Comparison of ENCODE assay signal across 8 cellular contexts in genomic region chr6:53979468-53980067, GRCh38.
DNase-seq lines count a peak whose midpoint lies in the region; ATAC-seq and TF ChIP-seq lines count a peak whose summit lies in the region.

No MANE protein-coding gene starts in this region.

- H3K4me3 ChIP-seq in astrocyte of the spinal cord (ENCODE audit: low read depth, low read length) (no peak overlapping the region), liver (ENCODE audit: low read depth in 1 of 3, low read length in 3 of 3) (no peak overlapping the region)

- H3K36me3 ChIP-seq in liver (ENCODE audit: control insufficient read depth in 4 of 4, insufficient read depth in 3 of 4, low read depth in 1 of 4, low read length in 3 of 4) = no peaks in the 10 kb centered on the region

- CTCF ChIA-PET in CD4-positive, alpha-beta T cell (lab: Charles Lee) = no interaction called here

- TF ChIP-seq RAD21 in liver (IDR thresholded peaks at IDR 0.05) = peak; percentile 93

- no peak for ATAC-seq in CD4-positive, alpha-beta T cell (ENCODE audit: poor library complexity)
- peak; percentile 61 for ATAC-seq in GM18511 (IDR thresholded peaks at IDR 0.05; ENCODE audit: unreplicated experiment)
- no peak for ATAC-seq in HG02973 (IDR thresholded peaks at IDR 0.05; ENCODE audit: unreplicated experiment)
- ATAC-seq in GM21786 (IDR thresholded peaks at IDR 0.05; ENCODE audit: unreplicated experiment) = no peak

- in situ Hi-C loops in astrocyte of the spinal cord (cut with HindIII; ENCODE audit: low sequenced_read_pairs) = no loop called here

- H3K9me3 ChIP-seq in CD4-positive, alpha-beta T cell (ENCODE audit: control insufficient read depth, low read length) = no peaks in the 10 kb centered on the region
- H3K9me3 ChIP-seq in liver (ENCODE audit: control insufficient read depth in 4 of 4, low read length in 3 of 4) = no peaks in the 10 kb centered on the region

- no peaks in the 10 kb centered on the region for H3K4me1 ChIP-seq in liver (ENCODE audit: control insufficient read depth in 4 of 4, insufficient read depth in 4 of 4, low read length in 3 of 4)

- no peak overlapping the region for H3K9ac ChIP-seq in liver (ENCODE audit: low read depth in 1 of 2, low read length in 2 of 2)

- H3K4me3 Mint-ChIP-seq in CD4-positive, alpha-beta T cell = no peak overlapping the region
- H3K4me3 Mint-ChIP-seq in activated T-helper 2 cell treated with anti-CD3 and anti-CD28 coated beads, Interferon-gamma antibody, Interleukin-2, Interleukin-4, amounts not matched to agents 10 μg/mL and 5 μg/mL and 100 μg/mL, durations not matched to agents 14 hours and 24 hours and 36 hours (ENCODE audit: low read depth) = no peak overlapping the region

- no peaks in the 10 kb centered on the region for H3K36me3 Mint-ChIP-seq in CD4-positive, alpha-beta T cell (ENCODE audit: low read depth)
- H3K36me3 Mint-ChIP-seq in activated T-helper 2 cell treated with anti-CD3 and anti-CD28 coated beads, Interferon-gamma antibody, Interleukin-2, Interleukin-4, amounts not matched to agents 10 μg/mL and 5 μg/mL and 100 μg/mL, durations not matched to agents 14 hours and 24 hours and 36 hours (ENCODE audit: low read depth) = no peaks in the 10 kb centered on the region

- H3K9me3 Mint-ChIP-seq in CD4-positive, alpha-beta T cell = no peaks in the 10 kb centered on the region
- no peaks in the 10 kb centered on the region for H3K9me3 Mint-ChIP-seq in activated T-helper 2 cell treated with anti-CD3 and anti-CD28 coated beads, Interferon-gamma antibody, Interleukin-2, Interleukin-4, amounts not matched to agents 10 μg/mL and 5 μg/mL and 100 μg/mL, durations not matched to agents 14 hours and 24 hours and 36 hours

- H3K27ac Mint-ChIP-seq in CD4-positive, alpha-beta T cell = no peak overlapping the region
- no peak overlapping the region for H3K27ac Mint-ChIP-seq in activated T-helper 2 cell treated with anti-CD3 and anti-CD28 coated beads, Interferon-gamma antibody, Interleukin-2, Interleukin-4, amounts not matched to agents 10 μg/mL and 5 μg/mL and 100 μg/mL, durations not matched to agents 14 hours and 24 hours and 36 hours

- H3K27ac ChIP-seq in CD4-positive, alpha-beta T cell (ENCODE audit: low read depth, low read length) = no peak overlapping the region
- no peak overlapping the region for H3K27ac ChIP-seq in liver (ENCODE audit: low read depth in 1 of 2, low read length in 2 of 2)

- POLR2A ChIA-PET in CD4-positive, alpha-beta T cell (lab: Charles Lee) = no interaction called here

- H3K27me3 Mint-ChIP-seq in CD4-positive, alpha-beta T cell = peaks cover 7% of the 10 kb centered on the region
- H3K27me3 Mint-ChIP-seq in activated T-helper 2 cell treated with anti-CD3 and anti-CD28 coated beads, Interferon-gamma antibody, Interleukin-2, Interleukin-4, amounts not matched to agents 10 μg/mL and 5 μg/mL and 100 μg/mL, durations not matched to agents 14 hours and 24 hours and 36 hours (ENCODE audit: low read depth) = no peaks in the 10 kb centered on the region

- no peak for DNase-seq in CD4-positive, alpha-beta T cell
- peak; percentile 9 for DNase-seq in NCI-H2107 treated with DMSO at 0.1 percent for 48 hours (lab: John Stamatoyannopoulos, UW; ENCODE audit: unreplicated experiment)
- peak; percentile 62 for DNase-seq in astrocyte of the spinal cord (ENCODE audit: low read depth, low spot score)
- no peak for DNase-seq in activated T-helper 2 cell treated with anti-CD3 and anti-CD28 coated beads, Interferon-gamma antibody, Interleukin-2, Interleukin-4, amounts not matched to agents 10 μg/mL and 5 μg/mL and 100 μg/mL, durations not matched to agents 14 hours and 24 hours and 36 hours (ENCODE audit: low spot score)

- intact Hi-C loops in CD4-positive, alpha-beta T cell (cut with DNase I, micrococcal nuclease) = no loop called here
- intact Hi-C loops in activated T-helper 2 cell treated with anti-CD3 and anti-CD28 coated beads, Interferon-gamma antibody, Interleukin-2, Interleukin-4, amounts not matched to agents 10 μg/mL and 5 μg/mL and 100 μg/mL, durations not matched to agents 14 hours and 24 hours and 36 hours (cut with micrococcal nuclease) = no loop called here

- no peaks in the 10 kb centered on the region for H3K27me3 ChIP-seq in CD4-positive, alpha-beta T cell (ENCODE audit: control insufficient read depth, insufficient read depth, low read length)
- H3K27me3 ChIP-seq in liver (ENCODE audit: control insufficient read depth in 4 of 4, insufficient read depth in 4 of 4, low read length in 3 of 4) = no peaks in the 10 kb centered on the region

- TF ChIP-seq CTCF in CD4-positive, alpha-beta T cell (IDR thresholded peaks at IDR 0.05) = peak; percentile 91
- peak; percentile 72 for TF ChIP-seq CTCF in astrocyte of the spinal cord (IDR thresholded peaks at IDR 0.05; ENCODE audit: low read depth, low read length)
- peak; percentile 81 for TF ChIP-seq CTCF in liver (IDR thresholded peaks at IDR 0.05; ENCODE audit: low read depth, low read length, missing input control)

- no peaks in the 10 kb centered on the region for H3K4me1 Mint-ChIP-seq in CD4-positive, alpha-beta T cell (ENCODE audit: low read depth)
- no peaks in the 10 kb centered on the region for H3K4me1 Mint-ChIP-seq in activated T-helper 2 cell treated with anti-CD3 and anti-CD28 coated beads, Interferon-gamma antibody, Interleukin-2, Interleukin-4, amounts not matched to agents 10 μg/mL and 5 μg/mL and 100 μg/mL, durations not matched to agents 14 hours and 24 hours and 36 hours (ENCODE audit: low read depth)

TF ChIP-seq in liver, 16 proteins besides CTCF, POLR2A, EP300 and RAD21:
- no peak for TF ChIP-seq EGR1 (IDR thresholded peaks at IDR 0.05; ENCODE audit: low read depth in 2 of 2)
- no peak for TF ChIP-seq RXRA (IDR thresholded peaks at IDR 0.05)
- no peak for TF ChIP-seq FOXA2 (IDR thresholded peaks at IDR 0.05)
- no peak for TF ChIP-seq HNF4A (conservative IDR thresholded peaks at IDR 0.05)
- no peak for TF ChIP-seq FOXA1 (IDR thresholded peaks at IDR 0.05)
- no peak for TF ChIP-seq HNF4G (IDR thresholded peaks at IDR 0.05)
- TF ChIP-seq NR2F2 (IDR thresholded peaks at IDR 0.05) = no peak
- TF ChIP-seq REST (IDR thresholded peaks at IDR 0.05) = no peak
- TF ChIP-seq MAX (IDR thresholded peaks at IDR 0.05) = no peak
- TF ChIP-seq ATF3 (IDR thresholded peaks at IDR 0.05) = no peak
- TF ChIP-seq JUND (IDR thresholded peaks at IDR 0.05) = no peak
- TF ChIP-seq SP1 (IDR thresholded peaks at IDR 0.05) = no peak

Comparison
In these comparisons a context has a peak if more than half of its experiments do, and no peak if none do; other contexts are left out.
1. DNase-seq: peak in NCI-H2107 treated with DMSO at 0.1 percent for 48 hours (single experiment) and astrocyte of the spinal cord (single experiment); none in CD4-positive, alpha-beta T cell (0 of 10) and activated T-helper 2 cell treated with anti-CD3 and anti-CD28 coated beads, Interferon-gamma antibody, Interleukin-2, Interleukin-4, amounts not matched to agents 10 μg/mL and 5 μg/mL and 100 μg/mL, durations not matched to agents 14 hours and 24 hours and 36 hours (single experiment).
2. Peak in every context shown above with its lines, with median percentiles within 50 percentile points of each other: CTCF ChIP-seq.